ENCODE assay signal across 1 cellular context in the genomic region with DNA sequence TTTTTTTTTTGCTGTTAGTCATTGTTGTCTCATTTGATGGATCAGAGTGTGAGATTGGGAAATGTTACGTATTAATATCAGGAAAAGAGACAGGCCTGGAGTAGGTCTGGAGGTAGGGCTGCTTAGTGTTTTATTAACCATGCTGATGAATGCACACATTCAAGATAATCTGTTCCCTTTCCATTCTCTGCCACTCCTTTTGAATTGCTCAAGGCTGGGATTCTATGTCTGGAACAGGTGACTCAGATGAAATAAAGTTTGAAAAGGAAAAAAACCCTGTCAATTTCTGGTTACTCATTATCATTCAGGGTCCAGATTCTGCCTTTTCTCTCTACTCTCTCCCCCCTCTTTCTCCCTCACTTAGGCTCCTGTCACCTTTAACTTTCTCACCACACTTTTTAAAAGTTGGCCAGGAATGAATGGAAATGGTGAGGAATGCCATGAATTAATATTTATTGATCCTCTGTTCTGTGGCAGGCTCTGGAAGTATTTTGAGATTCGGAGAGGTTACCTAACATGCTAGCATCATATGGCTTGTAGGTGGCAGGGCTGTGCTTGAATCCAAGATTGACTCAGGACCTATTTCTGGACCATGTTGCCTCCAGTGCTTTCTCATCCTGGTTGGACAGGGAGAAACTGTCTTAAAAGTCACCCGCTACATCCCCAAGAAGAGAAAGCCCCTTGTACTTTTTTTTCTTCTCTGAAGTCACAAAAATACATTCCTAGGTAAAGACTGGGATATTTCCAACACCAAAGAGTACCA.
TF ChIP-seq lines count a peak whose summit lies in the region.

No MANE protein-coding gene starts in this region.

TF ChIP-seq in IMR-90, 13 proteins besides CTCF, POLR2A, EP300 and RAD21 (continued from another document):
- no peak for TF ChIP-seq MXI1 (IDR thresholded peaks at IDR 0.05; ENCODE audit: borderline replicate concordance, low read depth, low read length)
- TF ChIP-seq BHLHE40 (IDR thresholded peaks at IDR 0.05; ENCODE audit: low read depth, low read length): no peak
